In the genomic region with DNA sequence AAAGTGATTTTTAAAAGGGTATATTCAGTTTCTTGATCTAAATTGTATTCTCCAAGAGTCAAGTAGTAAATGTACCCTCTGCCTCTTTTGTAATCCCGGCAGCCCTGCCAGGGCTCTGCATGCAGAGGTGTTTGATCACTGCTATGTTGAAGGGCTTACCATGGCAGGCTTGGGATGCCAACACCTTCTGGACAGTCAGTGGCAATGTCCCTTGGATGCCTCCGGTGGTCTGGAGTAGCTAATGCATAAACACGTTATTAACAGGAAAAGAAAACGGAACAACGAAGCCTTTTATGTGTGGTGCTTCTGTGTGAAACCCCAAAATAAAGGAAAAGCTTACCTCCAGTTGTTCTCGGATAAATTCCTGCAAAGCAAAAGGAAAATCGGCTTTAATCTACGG, we compare ENCODE assay signal across 9 cellular contexts. TPM values are rescaled to one million over a fixed set of nuclear protein-coding genes. Genes with fewer than 3 reads are reported as not detected.
A peak's percentile ranks its signal among the peaks of the same experiment; 100 is the strongest.
DNase-seq lines count a peak whose midpoint lies in the region; ATAC-seq, FAIRE-seq and TF ChIP-seq lines count a peak whose summit lies in the region.
"Had no signal": no experiment of that assay in that cellular context is flagged by ENCODE, and none has a peak within 500 bp of the region (broad histone marks: within the 10 kb centered on the region; RNA-seq: fewer than 3 reads in every experiment).

No MANE protein-coding gene starts in this region.

- no peak overlapping the region for H3K4me3 Mint-ChIP-seq in astrocyte (ENCODE audit: unreplicated experiment)

- peak; percentile 41 for TF ChIP-seq CTCF in HFF-Myc (IDR thresholded peaks at IDR 0.05; ENCODE audit: low read depth, low read length, missing control alignments)
- peak; percentile 45 for TF ChIP-seq CTCF in astrocyte (IDR thresholded peaks at IDR 0.05; ENCODE audit: insufficient read depth, low read depth, low read length)

- no peak overlapping the region for H3K4me3 ChIP-seq in HFF-Myc (replicated peaks; ENCODE audit: low read depth, low read length)
- H3K4me3 ChIP-seq in astrocyte (ENCODE audit: insufficient read depth, low read depth, low read length): no peak overlapping the region

- no peaks in the 10 kb centered on the region for H3K4me1 Mint-ChIP-seq in astrocyte (ENCODE audit: low read depth, unreplicated experiment)

- H3K27ac ChIP-seq in astrocyte (ENCODE audit: low read depth, low read length): no peak overlapping the region

- peaks cover 18% of the 10 kb centered on the region for H3K36me3 Mint-ChIP-seq in astrocyte (ENCODE audit: low read depth, unreplicated experiment)

- no peaks in the 10 kb centered on the region for H3K9me3 ChIP-seq in astrocyte (ENCODE audit: insufficient read depth, low read depth, low read length)

- no peak for FAIRE-seq in astrocyte (lab: Jason Lieb, UNC)

- ATAC-seq in GM18907 (IDR thresholded peaks at IDR 0.05; ENCODE audit: unreplicated experiment): no peak
- no peak for ATAC-seq in HG02884 (IDR thresholded peaks at IDR 0.05; ENCODE audit: unreplicated experiment)

- H3K27me3 Mint-ChIP-seq in astrocyte (ENCODE audit: low read depth, unreplicated experiment): no peaks in the 10 kb centered on the region

- H3K79me2 ChIP-seq in astrocyte (ENCODE audit: insufficient read depth, low read length): no peaks in the 10 kb centered on the region

- H3K27me3 ChIP-seq in astrocyte (ENCODE audit: insufficient read depth, low read length): no peaks in the 10 kb centered on the region

- H3K4me1 ChIP-seq in astrocyte (ENCODE audit: insufficient read depth, low read length): peaks cover 7% of the 10 kb centered on the region

- no peaks in the 10 kb centered on the region for H3K9me3 Mint-ChIP-seq in astrocyte (ENCODE audit: unreplicated experiment)

- no peak overlapping the region for H3K4me2 ChIP-seq in astrocyte (ENCODE audit: low read length)

- no peak overlapping the region for H3K9ac ChIP-seq in astrocyte (ENCODE audit: low read length)

- H2AFZ ChIP-seq in astrocyte (ENCODE audit: low read depth, low read length): no peak overlapping the region

- no peaks in the 10 kb centered on the region for H4K20me1 ChIP-seq in astrocyte (ENCODE audit: insufficient read depth, low read length)

- H3K27ac Mint-ChIP-seq in astrocyte (ENCODE audit: unreplicated experiment): no peak overlapping the region

- H3K36me3 ChIP-seq in astrocyte (ENCODE audit: insufficient read depth, low read length): peaks cover 20% of the 10 kb centered on the region

- DNase-seq in COR-L47 (lab: John Stamatoyannopoulos, UW) (peak; percentile 9), HFF-Myc (ENCODE audit: extremely low read depth, low read depth) (no peak), astrocyte (ENCODE audit: low read depth) (no peak), islet precursor cell (peak; percentile 73), T-helper 1 cell (no peak), SIG-M5 treated with dmso at 0.1 percent for 504 hours (lab: John Stamatoyannopoulos, UW; ENCODE audit: unreplicated experiment) (no peak)
- DNase-seq: aorta had no signal

RNA-seq across cellular contexts. Expression of gene EIF2B2, which starts 19.9 kb away (rescaled TPM):
- total RNA-seq in astrocyte: 37.7 TPM in 2 replicates

RNA-seq across cellular contexts. Expression of gene MLH3, which starts 28.6 kb away (rescaled TPM):
- 12.7 and 12.9 TPM in 2 replicates for total RNA-seq in astrocyte

RNA-seq across cellular contexts. Expression of gene ACYP1, which starts 41.2 kb away (rescaled TPM):
- 6.9 and 8.9 TPM in 2 replicates for total RNA-seq in astrocyte

RNA-seq across cellular contexts. Expression of gene ZC2HC1C, which starts 46.8 kb away (rescaled TPM):
- total RNA-seq in astrocyte: 1.4 and 1.7 TPM in 2 replicates

Comparison
In these comparisons a context has a peak if more than half of its experiments do, and no peak if none do; other contexts are left out.
1. DNase-seq: peak in COR-L47 (single experiment) and islet precursor cell (single experiment); none in HFF-Myc (single experiment), astrocyte (single experiment), T-helper 1 cell (0 of 5) and SIG-M5 treated with dmso at 0.1 percent for 504 hours (single experiment).